Comparison of ENCODE assay signal across 24 cellular contexts in genomic region chr2:96154506-96155380, GRCh38. TPM values are rescaled to one million over a fixed set of nuclear protein-coding genes. Genes with fewer than 3 reads are reported as not detected.
DNase-seq lines count a peak whose midpoint lies in the region; ATAC-seq, FAIRE-seq and TF ChIP-seq lines count a peak whose summit lies in the region.
"Had no signal": no experiment of that assay in that cellular context is flagged by ENCODE, and none has a peak within 500 bp of the region (broad histone marks: within the 10 kb centered on the region; RNA-seq: fewer than 3 reads in every experiment).

No MANE protein-coding gene starts in this region.

- H4K20me1 ChIP-seq in HepG2 (ENCODE audit: insufficient read depth, low read length) = no peaks in the 10 kb centered on the region
- H4K20me1 ChIP-seq: BLaER1 treated with 17β-estradiol and CSF1 and Interleukin-3, amounts not matched to agents 10 nM and 100 nM had no signal

- POLR2A ChIA-PET in Panc1 (lab: Charles Lee) (no interaction called here), HepG2 (lab: Yijun Ruan, JAX) (no interaction called here)

- H3K36me3 ChIP-seq in Panc1 (ENCODE audit: control insufficient read depth, insufficient read depth, low read length) = no peaks in the 10 kb centered on the region
- H3K36me3 ChIP-seq in HepG2 (replicated peaks in 1 of 2; ENCODE audit: control insufficient read depth in 1 of 2, insufficient read depth in 2 of 2, low read length in 2 of 2) = no peaks in the 10 kb centered on the region
- H3K36me3 ChIP-seq: BLaER1 treated with 17β-estradiol and CSF1 and Interleukin-3, amounts not matched to agents 10 nM and 100 nM had no signal

- no peaks in the 10 kb centered on the region for H3K4me1 ChIP-seq in Panc1 (ENCODE audit: control insufficient read depth, insufficient read depth, low read length)
- no peaks in the 10 kb centered on the region for H3K4me1 ChIP-seq in HepG2 (ENCODE audit: insufficient read depth, low read length)
- H3K4me1 ChIP-seq: A549 had no signal

- H3K4me3 ChIP-seq in Panc1 (ENCODE audit: low read depth in 2 of 2, low read length in 2 of 2) = no peak overlapping the region
- no peak overlapping the region for H3K4me3 ChIP-seq in HepG2 (replicated peaks in 1 of 3; ENCODE audit: insufficient read depth in 1 of 3, low read depth in 2 of 3, low read length in 3 of 3)
- H3K4me3 ChIP-seq: A549; BLaER1 treated with 17β-estradiol and CSF1 and Interleukin-3, amounts not matched to agents 10 nM and 100 nM; skin epidermis had no signal

- no peaks in the 10 kb centered on the region for H3K27me3 Mint-ChIP-seq in stimulated activated naive B cell treated with anti-CD40 and anti-IgM and Interleukin-4, amounts not matched to agents 10 μg/mL and 1 μg/mL and 100 μg/mL, for 72 hours

- H3K27me3 ChIP-seq in Panc1 (ENCODE audit: control insufficient read depth, insufficient read depth, low read length) = no peaks in the 10 kb centered on the region
- H3K27me3 ChIP-seq in HepG2 (ENCODE audit: control insufficient read depth in 1 of 2, insufficient read depth in 2 of 2, low read length in 2 of 2) = peaks cover 22 to 75% of the 10 kb centered on the region in 2 experiments
- H3K27me3 ChIP-seq: BLaER1 treated with 17β-estradiol and CSF1 and Interleukin-3, amounts not matched to agents 10 nM and 100 nM had no signal

- H3K9ac ChIP-seq in HepG2 (ENCODE audit: insufficient read depth, low read depth, low read length) = no peak overlapping the region
- H3K9ac ChIP-seq: BLaER1 treated with 17β-estradiol and CSF1 and Interleukin-3, amounts not matched to agents 10 nM and 100 nM had no signal

- in situ Hi-C loops in Panc1 (cut with HindIII; ENCODE audit: low pct_unique_long_range_greater_than_20kb, low sequenced_read_pairs) = loop anchor here (25.0 kb wide), 1 partner anchor 108 kb away; the partner anchor contains the start of genes CIAO1 and TMEM127
- in situ Hi-C loops in HepG2 (cut with HindIII; ENCODE audit: extremely low pct_ligation_motif_present, low pct_unique_long_range_greater_than_20kb) = no loop called here

- no peak for TF ChIP-seq RAD21 in HepG2 (CRISPR knock-in tag; IDR thresholded peaks at IDR 0.05)

- CTCF ChIA-PET in Panc1 (lab: Charles Lee) (interaction anchor here (0.7 kb wide), 1 partner anchor 1911 kb away, joined by 12 read pairs; no protein-coding TSS in a partner anchor), HepG2 (lab: Yijun Ruan, JAX; ENCODE audit: low intra/inter-chr PET ratio, low total read pairs) (no interaction called here)

- 25% methylated on average over 16 of the region's 16 CpGs for whole genome bisulfite sequencing in HepG2 (ENCODE audit: low lambda C conversion rate)

- H3K79me2 ChIP-seq in HepG2 (ENCODE audit: insufficient read depth, low read length) = no peaks in the 10 kb centered on the region

- H3K27ac ChIP-seq in Panc1 (ENCODE audit: low read length) = no peak overlapping the region
- no peak overlapping the region for H3K27ac ChIP-seq in HepG2 (ENCODE audit: extremely low read length, insufficient read depth, low read length)
- H3K27ac ChIP-seq: A549; BLaER1 treated with 17β-estradiol and CSF1 and Interleukin-3, amounts not matched to agents 10 nM and 100 nM; skin epidermis had no signal

- FAIRE-seq in HepG2 (lab: Jason Lieb, UNC) (no peak), GM12892 (lab: Jason Lieb, UNC) (no peak), H54 (lab: Jason Lieb, UNC) (no peak)
- FAIRE-seq: A549 had no signal

- no peak for TF ChIP-seq CTCF in Panc1 (IDR thresholded peaks at IDR 0.05)
- TF ChIP-seq CTCF in HepG2 (CRISPR knock-in tag; IDR thresholded peaks at IDR 0.05) = peak; percentile 32; the same call in 1 of the 2 replicates

- peak overlapping the region; percentile 84 for H3K27ac Mint-ChIP-seq in stimulated activated naive B cell treated with anti-CD40 and anti-IgM and Interleukin-4, amounts not matched to agents 10 μg/mL and 1 μg/mL and 100 μg/mL, for 72 hours
- H3K27ac Mint-ChIP-seq: activated naive CD8-positive, alpha-beta T cell treated with anti-CD3 and anti-CD28 coated beads, Interleukin-2, amount 10 ng/mL, durations not matched to agents 7 days and 5 days had no signal

- peak; percentile 54 for DNase-seq in activated CD8-positive, alpha-beta memory T cell treated with anti-CD3 and anti-CD28 coated beads, Interleukin-2, amount 50 U/mL, for 48 hours
- no peak for DNase-seq in activated CD8-positive, alpha-beta memory T cell treated with anti-CD3 and anti-CD28 coated beads, Interleukin-2, amount 50 U/mL, for 4 hours
- DNase-seq in Panc1 (ENCODE audit: low read depth, low spot score) = no peak
- no peak for DNase-seq in HepG2 (ENCODE audit: low spot score)
- no peak for DNase-seq in stimulated activated naive B cell treated with anti-CD40 and anti-IgM and Interleukin-4, amounts not matched to agents 10 μg/mL and 1 μg/mL and 100 μg/mL, for 72 hours
- no peak for DNase-seq in GM12892 (ENCODE audit: insufficient read length)
- no peak for DNase-seq in H54 (ENCODE audit: insufficient read length, low spot score)
- DNase-seq: DMS 273 treated with DMSO at 0.1 percent for 48 hours; erythroblast; GDM1; NCI-H1417; NCI-H526 treated with DMSO at 0.1 percent for 48 hours; OCI-M1; stimulated activated CD4-positive, alpha-beta T cell treated with anti-CD3 and anti-CD28 coated beads, Interleukin-4, amount 100 ng/mL, for 1 hour had no signal

- no peak overlapping the region for H3K4me2 ChIP-seq in HepG2 (ENCODE audit: low read depth, low read length)
- H3K4me2 ChIP-seq: A549 had no signal

- no peak overlapping the region for H3K4me3 Mint-ChIP-seq in stimulated activated naive B cell treated with anti-CD40 and anti-IgM and Interleukin-4, amounts not matched to agents 10 μg/mL and 1 μg/mL and 100 μg/mL, for 72 hours
- H3K4me3 Mint-ChIP-seq: activated naive CD8-positive, alpha-beta T cell treated with anti-CD3 and anti-CD28 coated beads, Interleukin-2, amount 10 ng/mL, durations not matched to agents 7 days and 5 days; brain had no signal

- TF ChIP-seq EP300 in HepG2 (IDR thresholded peaks at IDR 0.05; ENCODE audit: low read depth in 2 of 2, low read length in 2 of 2) = no peak
- TF ChIP-seq EP300 in HepG2 (CRISPR knock-in tag; IDR thresholded peaks at IDR 0.05; ENCODE audit: borderline replicate concordance) = no peak

- H3K4me1 Mint-ChIP-seq in stimulated activated naive B cell treated with anti-CD40 and anti-IgM and Interleukin-4, amounts not matched to agents 10 μg/mL and 1 μg/mL and 100 μg/mL, for 72 hours = peaks cover 71 to 99% of the 10 kb centered on the region in 2 donors

- TF ChIP-seq POLR2A in HepG2 (IDR thresholded peaks at IDR 0.05; ENCODE audit: insufficient read depth in 1 of 2, low read depth in 2 of 2, low read length in 2 of 2) = no peak
- no peak for TF ChIP-seq POLR2A in GM12892 (IDR thresholded peaks at IDR 0.05; ENCODE audit: low read depth, low read length)
- no peak for TF ChIP-seq POLR2A in H54 (IDR thresholded peaks at IDR 0.05; ENCODE audit: low read depth, low read length)

- no peak overlapping the region for H2AFZ ChIP-seq in HepG2 (ENCODE audit: low read length)

- H3K9me3 Mint-ChIP-seq in stimulated activated naive B cell treated with anti-CD40 and anti-IgM and Interleukin-4, amounts not matched to agents 10 μg/mL and 1 μg/mL and 100 μg/mL, for 72 hours = no peaks in the 10 kb centered on the region
- H3K9me3 Mint-ChIP-seq: activated naive CD8-positive, alpha-beta T cell treated with anti-CD3 and anti-CD28 coated beads, Interleukin-2, amount 10 ng/mL, durations not matched to agents 7 days and 5 days had no signal

- BruUV-seq in Panc1 (replicated peaks; lab: Mats Ljungman, UMichigan) (no TSS peak), HepG2 (replicated peaks; lab: Mats Ljungman, UMichigan) (no TSS peak)

- H3K9me3 ChIP-seq in Panc1 (ENCODE audit: control insufficient read depth, insufficient read depth, low read depth, low read length) = no peaks in the 10 kb centered on the region
- no peaks in the 10 kb centered on the region for H3K9me3 ChIP-seq in HepG2 (ENCODE audit: low read length)
- H3K9me3 ChIP-seq: A549; BLaER1 treated with 17β-estradiol and CSF1 and Interleukin-3, amounts not matched to agents 10 nM and 100 nM had no signal

- intact Hi-C loops in Panc1 (cut with micrococcal nuclease; ENCODE audit: unreplicated experiment) = no loop called here
- intact Hi-C loops in HepG2 (cut with micrococcal nuclease; ENCODE audit: unreplicated experiment) = no loop called here

- ATAC-seq in Panc1 = peak; percentile 20; the same call in 1 of the 2 replicates
- ATAC-seq in HepG2 = peak; percentile 11; the same call in 1 of the 3 replicates
- no peak for ATAC-seq in stimulated activated naive B cell treated with anti-CD40 and anti-IgM and Interleukin-4, amounts not matched to agents 10 μg/mL and 1 μg/mL and 100 μg/mL, for 72 hours (replicated peaks)
- no peak for ATAC-seq in GM21515 (IDR thresholded peaks at IDR 0.05; ENCODE audit: unreplicated experiment)

- peaks cover 0 to 8% of the 10 kb centered on the region in 2 donors for H3K36me3 Mint-ChIP-seq in stimulated activated naive B cell treated with anti-CD40 and anti-IgM and Interleukin-4, amounts not matched to agents 10 μg/mL and 1 μg/mL and 100 μg/mL, for 72 hours
- H3K36me3 Mint-ChIP-seq: brain had no signal

RNA-seq across cellular contexts. Expression of gene DUSP2, which starts 9.5 kb away (rescaled TPM):
- total RNA-seq in Panc1 (2021; ENCODE audit: unreplicated experiment) (4.9 TPM), HepG2 (2016; rRNA removed; fragmentation: Illumina TruSeq; extraction: Trizol) (not detected in 2 replicates)
- polyA plus RNA-seq in Panc1 (2012; ENCODE audit: insufficient read length) = 1.9 TPM
- not detected in 2 replicates for total RNA-seq in HepG2 (2016; cell fraction: cytosol; rRNA removed; fragmentation: Illumina TruSeq; extraction: Trizol; ENCODE audit: low read depth)
- total RNA-seq in HepG2 (2016; cell fraction: insoluble cytoplasmic fraction; rRNA removed; fragmentation: Illumina TruSeq; extraction: Trizol) = not detected in 2 replicates
- total RNA-seq in HepG2 (2016; cell fraction: membrane; rRNA removed; fragmentation: Illumina TruSeq; extraction: Trizol) = not detected in 2 replicates
- total RNA-seq in HepG2 (2016; cell fraction: nucleus; rRNA removed; fragmentation: Illumina TruSeq; extraction: Trizol) = not detected in 2 replicates
- not detected in 2 replicates for polyA plus RNA-seq in HepG2 (2011; rRNA removed)
- polyA plus RNA-seq in HepG2 (2011; cell fraction: cytosol; rRNA removed) = 0.04 TPM in 1 of 2 replicates, not detected in the other
- polyA plus RNA-seq in HepG2 (2011; cell fraction: nucleus; rRNA removed) = 0.12 and 0.18 TPM in 2 replicates
- not detected in 2 replicates for polyA plus RNA-seq in HepG2 (2012)
- polyA plus RNA-seq in HepG2 (2016; cell fraction: cytosol; fragmentation: Illumina TruSeq; extraction: Trizol; ENCODE audit: low read depth) = not detected in 2 replicates
- polyA plus RNA-seq in HepG2 (2016; cell fraction: insoluble cytoplasmic fraction; fragmentation: Illumina TruSeq; extraction: Trizol; ENCODE audit: low read depth) = not detected in 2 replicates
- not detected in 2 replicates for polyA plus RNA-seq in HepG2 (2016; cell fraction: membrane; fragmentation: Illumina TruSeq; extraction: Trizol; ENCODE audit: low read depth)
- polyA plus RNA-seq in HepG2 (2016; cell fraction: nucleus; fragmentation: Illumina TruSeq; extraction: Trizol; ENCODE audit: insufficient read depth, low read depth) = not detected in 2 replicates
- 103 TPM in 1 of 2 replicates, not detected in the other for polyA minus RNA-seq in HepG2 (2011; rRNA and poly(A)+ RNA removed; ENCODE audit: low replicate concordance)
- polyA minus RNA-seq in HepG2 (2011; cell fraction: cytosol; rRNA and poly(A)+ RNA removed) = 0.69 and 1.3 TPM in 2 replicates
- polyA minus RNA-seq in HepG2 (2011; cell fraction: nucleus; rRNA and poly(A)+ RNA removed) = 0.25 and 0.52 TPM in 2 replicates
- polyA plus RNA-seq in GM12892 (2012; ENCODE audit: missing spikeins) = 160 TPM

RNA-seq across cellular contexts. Expression of gene ASTL, which starts 16.4 kb away (rescaled TPM):
- total RNA-seq in Panc1 (2021; ENCODE audit: unreplicated experiment) (0.18 TPM), HepG2 (2016; rRNA removed; fragmentation: Illumina TruSeq; extraction: Trizol) (not detected in 2 replicates)
- polyA plus RNA-seq in Panc1 (2012; ENCODE audit: insufficient read length) = not detected
- total RNA-seq in HepG2 (2016; cell fraction: cytosol; rRNA removed; fragmentation: Illumina TruSeq; extraction: Trizol; ENCODE audit: low read depth) = not detected in 2 replicates
- not detected in 2 replicates for total RNA-seq in HepG2 (2016; cell fraction: insoluble cytoplasmic fraction; rRNA removed; fragmentation: Illumina TruSeq; extraction: Trizol)
- total RNA-seq in HepG2 (2016; cell fraction: membrane; rRNA removed; fragmentation: Illumina TruSeq; extraction: Trizol) = not detected in 2 replicates
- not detected in 2 replicates for total RNA-seq in HepG2 (2016; cell fraction: nucleus; rRNA removed; fragmentation: Illumina TruSeq; extraction: Trizol)
- polyA plus RNA-seq in HepG2 (2011; rRNA removed) = not detected in 2 replicates
- polyA plus RNA-seq in HepG2 (2011; cell fraction: cytosol; rRNA removed) = not detected in 2 replicates
- polyA plus RNA-seq in HepG2 (2011; cell fraction: nucleus; rRNA removed) = not detected in 2 replicates
- not detected in 2 replicates for polyA plus RNA-seq in HepG2 (2012)
- polyA plus RNA-seq in HepG2 (2016; cell fraction: cytosol; fragmentation: Illumina TruSeq; extraction: Trizol; ENCODE audit: low read depth) = not detected in 2 replicates
- not detected in 2 replicates for polyA plus RNA-seq in HepG2 (2016; cell fraction: insoluble cytoplasmic fraction; fragmentation: Illumina TruSeq; extraction: Trizol; ENCODE audit: low read depth)
- not detected in 2 replicates for polyA plus RNA-seq in HepG2 (2016; cell fraction: membrane; fragmentation: Illumina TruSeq; extraction: Trizol; ENCODE audit: low read depth)
- polyA plus RNA-seq in HepG2 (2016; cell fraction: nucleus; fragmentation: Illumina TruSeq; extraction: Trizol; ENCODE audit: insufficient read depth, low read depth) = not detected in 2 replicates
- polyA minus RNA-seq in HepG2 (2011; rRNA and poly(A)+ RNA removed; ENCODE audit: low replicate concordance) = 1.6 TPM in 1 of 2 replicates, not detected in the other
- polyA minus RNA-seq in HepG2 (2011; cell fraction: cytosol; rRNA and poly(A)+ RNA removed) = not detected in 2 replicates
- polyA minus RNA-seq in HepG2 (2011; cell fraction: nucleus; rRNA and poly(A)+ RNA removed) = not detected in 2 replicates
- polyA plus RNA-seq in GM12892 (2012; ENCODE audit: missing spikeins) = 1.3 TPM
- total RNA-seq: dermis microvascular lymphatic vessel endothelial cell, liver, myocyte, SK-MEL-5 had no signal
- polyA plus RNA-seq: A549, liver had no signal

RNA-seq across cellular contexts. Expression of gene ADRA2B, which starts 38.4 kb away (rescaled TPM):
- total RNA-seq in Panc1 (2021; ENCODE audit: unreplicated experiment) (0.28 TPM), HepG2 (2016; rRNA removed; fragmentation: Illumina TruSeq; extraction: Trizol) (not detected in 2 replicates)
- polyA plus RNA-seq in Panc1 (2012; ENCODE audit: insufficient read length) = 0.25 TPM
- not detected in 2 replicates for total RNA-seq in HepG2 (2016; cell fraction: cytosol; rRNA removed; fragmentation: Illumina TruSeq; extraction: Trizol; ENCODE audit: low read depth)
- total RNA-seq in HepG2 (2016; cell fraction: insoluble cytoplasmic fraction; rRNA removed; fragmentation: Illumina TruSeq; extraction: Trizol) = not detected in 2 replicates
- not detected in 2 replicates for total RNA-seq in HepG2 (2016; cell fraction: membrane; rRNA removed; fragmentation: Illumina TruSeq; extraction: Trizol)
- not detected in 2 replicates for total RNA-seq in HepG2 (2016; cell fraction: nucleus; rRNA removed; fragmentation: Illumina TruSeq; extraction: Trizol)
- polyA plus RNA-seq in HepG2 (2011; rRNA removed) = not detected in 2 replicates
- not detected in 2 replicates for polyA plus RNA-seq in HepG2 (2011; cell fraction: cytosol; rRNA removed)
- 0.10 TPM in 1 of 2 replicates, not detected in the other for polyA plus RNA-seq in HepG2 (2011; cell fraction: nucleus; rRNA removed)
- not detected in 2 replicates for polyA plus RNA-seq in HepG2 (2012)
- polyA plus RNA-seq in HepG2 (2016; cell fraction: cytosol; fragmentation: Illumina TruSeq; extraction: Trizol; ENCODE audit: low read depth) = not detected in 2 replicates
- polyA plus RNA-seq in HepG2 (2016; cell fraction: insoluble cytoplasmic fraction; fragmentation: Illumina TruSeq; extraction: Trizol; ENCODE audit: low read depth) = not detected in 2 replicates
- not detected in 2 replicates for polyA plus RNA-seq in HepG2 (2016; cell fraction: membrane; fragmentation: Illumina TruSeq; extraction: Trizol; ENCODE audit: low read depth)
- not detected in 2 replicates for polyA plus RNA-seq in HepG2 (2016; cell fraction: nucleus; fragmentation: Illumina TruSeq; extraction: Trizol; ENCODE audit: insufficient read depth, low read depth)
- polyA minus RNA-seq in HepG2 (2011; rRNA and poly(A)+ RNA removed; ENCODE audit: low replicate concordance) = 0.07 TPM in 1 of 2 replicates, not detected in the other
- not detected in 2 replicates for polyA minus RNA-seq in HepG2 (2011; cell fraction: cytosol; rRNA and poly(A)+ RNA removed)
- polyA minus RNA-seq in HepG2 (2011; cell fraction: nucleus; rRNA and poly(A)+ RNA removed) = not detected in 2 replicates
- polyA plus RNA-seq in GM12892 (2012; ENCODE audit: missing spikeins) = not detected
- total RNA-seq: myocyte, SK-MEL-5 had no signal

RNA-seq across cellular contexts. Expression of gene STARD7, which starts 53.9 kb away (rescaled TPM):
- 133 TPM for total RNA-seq in Panc1 (2021; ENCODE audit: unreplicated experiment)
- 66.9 TPM for polyA plus RNA-seq in Panc1 (2012; ENCODE audit: insufficient read length)
- total RNA-seq in HepG2 (2016; rRNA removed; fragmentation: Illumina TruSeq; extraction: Trizol) = 300 and 332 TPM in 2 replicates
- total RNA-seq in HepG2 (2016; cell fraction: cytosol; rRNA removed; fragmentation: Illumina TruSeq; extraction: Trizol; ENCODE audit: low read depth) = 45.1 and 56.7 TPM in 2 replicates
- 302 and 329 TPM in 2 replicates for total RNA-seq in HepG2 (2016; cell fraction: insoluble cytoplasmic fraction; rRNA removed; fragmentation: Illumina TruSeq; extraction: Trizol)
- 220 and 258 TPM in 2 replicates for total RNA-seq in HepG2 (2016; cell fraction: membrane; rRNA removed; fragmentation: Illumina TruSeq; extraction: Trizol)
- total RNA-seq in HepG2 (2016; cell fraction: nucleus; rRNA removed; fragmentation: Illumina TruSeq; extraction: Trizol) = 168 and 191 TPM in 2 replicates
- polyA plus RNA-seq in HepG2 (2011; rRNA removed) = 67.2 and 88.2 TPM in 2 replicates
- polyA plus RNA-seq in HepG2 (2011; cell fraction: cytosol; rRNA removed) = 44.2 and 66.6 TPM in 2 replicates
- polyA plus RNA-seq in HepG2 (2011; cell fraction: nucleus; rRNA removed) = 90.2 and 107 TPM in 2 replicates
- polyA plus RNA-seq in HepG2 (2012) = 93.8 and 117 TPM in 2 replicates
- 26.0 and 34.9 TPM in 2 replicates for polyA plus RNA-seq in HepG2 (2016; cell fraction: cytosol; fragmentation: Illumina TruSeq; extraction: Trizol; ENCODE audit: low read depth)
- polyA plus RNA-seq in HepG2 (2016; cell fraction: insoluble cytoplasmic fraction; fragmentation: Illumina TruSeq; extraction: Trizol; ENCODE audit: low read depth) = 237 and 245 TPM in 2 replicates
- polyA plus RNA-seq in HepG2 (2016; cell fraction: membrane; fragmentation: Illumina TruSeq; extraction: Trizol; ENCODE audit: low read depth) = 111 and 128 TPM in 2 replicates
- polyA plus RNA-seq in HepG2 (2016; cell fraction: nucleus; fragmentation: Illumina TruSeq; extraction: Trizol; ENCODE audit: insufficient read depth, low read depth) = 205 and 220 TPM in 2 replicates
- 78.3 and 92.3 TPM in 2 replicates for polyA minus RNA-seq in HepG2 (2011; rRNA and poly(A)+ RNA removed; ENCODE audit: low replicate concordance)
- polyA minus RNA-seq in HepG2 (2011; cell fraction: cytosol; rRNA and poly(A)+ RNA removed) = 89.8 and 100 TPM in 2 replicates
- polyA minus RNA-seq in HepG2 (2011; cell fraction: nucleus; rRNA and poly(A)+ RNA removed) = 137 and 187 TPM in 2 replicates
- 95.5 TPM for polyA plus RNA-seq in GM12892 (2012; ENCODE audit: missing spikeins)

Comparison
In these comparisons a context has a peak if more than half of its experiments do, and no peak if none do; other contexts are left out.
1. ATAC-seq: peak in Panc1 (single experiment) and HepG2 (single experiment); none in stimulated activated naive B cell treated with anti-CD40 and anti-IgM and Interleukin-4, amounts not matched to agents 10 μg/mL and 1 μg/mL and 100 μg/mL, for 72 hours (0 of 2) and GM21515 (single experiment).